3 cellular contexts compared by ENCODE assay signal in the genomic region with DNA sequence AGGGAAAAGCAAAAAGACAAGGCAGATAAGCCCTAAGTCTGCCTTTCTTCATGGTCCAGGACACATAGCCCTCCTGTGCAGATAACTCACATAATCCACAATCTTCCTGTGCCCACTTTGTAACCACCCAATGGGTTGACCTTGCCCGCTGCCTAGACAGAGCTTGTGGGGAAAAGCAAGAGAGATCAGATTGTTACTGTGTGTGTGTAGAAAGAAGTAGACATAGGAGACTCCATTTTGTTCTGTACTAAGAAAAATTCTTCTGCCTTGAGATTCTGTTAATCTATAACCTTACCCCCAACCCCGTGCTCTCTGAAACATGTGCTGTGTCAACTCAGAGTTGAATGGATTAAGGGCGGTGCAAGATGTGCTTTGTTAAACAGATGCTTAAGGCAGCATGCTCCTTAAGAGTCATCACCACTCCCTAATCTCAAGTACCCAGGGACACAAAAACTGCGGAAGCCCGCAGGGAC. TPM values are rescaled to one million over a fixed set of nuclear protein-coding genes. Genes with fewer than 3 reads are reported as not detected.
"Had no signal": no experiment of that assay in that cellular context is flagged by ENCODE, and none has a peak within 500 bp of the region (broad histone marks: within the 10 kb centered on the region; RNA-seq: fewer than 3 reads in every experiment).

No MANE protein-coding gene starts in this region.

RNA-seq across cellular contexts. Expression of gene RAB3B, which starts 15.6 kb away (rescaled TPM):
- total RNA-seq: ascending aorta, cardiac septum, left ventricle myocardium inferior had no signal
